ENCODE assay signal across 1 cellular context in the genomic region with DNA sequence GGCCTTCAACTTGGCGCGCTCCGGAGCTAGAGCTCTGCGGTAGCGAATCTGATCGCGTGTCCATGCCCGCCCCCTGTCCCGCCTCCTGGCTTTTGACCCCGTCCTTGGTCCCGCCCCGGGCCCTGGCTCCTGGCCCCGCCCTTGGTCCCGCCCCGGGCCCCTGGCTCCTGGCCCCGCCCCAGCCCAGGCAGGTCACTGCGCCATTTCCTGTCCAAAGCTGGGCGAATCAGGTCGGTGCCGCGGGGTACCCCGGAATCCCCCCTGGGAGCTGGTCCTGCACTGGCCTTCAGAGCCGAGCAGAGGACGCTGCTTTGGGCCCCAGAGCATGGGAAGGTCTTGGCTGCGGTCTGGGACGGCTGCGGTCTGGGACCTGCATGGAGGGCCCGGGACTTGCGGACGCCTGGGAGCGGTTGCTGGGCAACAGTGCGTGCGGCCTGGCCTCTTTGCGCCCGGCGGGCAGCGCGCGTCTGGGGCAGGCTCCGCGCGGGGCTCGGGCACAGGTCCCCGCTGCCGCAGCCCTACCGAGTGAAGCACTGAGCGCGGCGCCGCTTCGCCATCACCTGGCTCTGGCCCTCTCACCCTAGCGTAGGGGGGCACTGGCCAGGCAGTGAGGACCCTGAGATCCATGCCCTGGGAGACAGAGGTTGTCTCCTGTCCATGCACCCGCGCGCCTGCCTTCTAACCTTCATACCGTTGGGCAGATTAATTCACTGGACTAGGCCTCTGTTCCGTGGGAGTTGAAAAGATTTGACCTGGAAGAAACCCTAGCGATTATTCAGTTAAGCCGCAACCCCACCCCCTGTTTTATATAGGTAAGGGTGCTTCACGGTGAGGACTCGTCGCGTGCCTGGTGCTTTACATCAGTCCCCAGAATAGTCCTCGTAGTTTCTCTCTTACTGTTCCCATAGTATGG.
TF ChIP-seq lines count a peak whose summit lies in the region.

Gene TTC12, plus strand, starts transcription at position 195 of the 913 bp plus-strand sequence. CDS start 1,675 bp downstream, outside the sequence.

TF ChIP-seq in GM12878, 131 proteins besides CTCF, POLR2A, EP300 and RAD21 (continued from another document and continues in another):
- TF ChIP-seq, protein P1, sequence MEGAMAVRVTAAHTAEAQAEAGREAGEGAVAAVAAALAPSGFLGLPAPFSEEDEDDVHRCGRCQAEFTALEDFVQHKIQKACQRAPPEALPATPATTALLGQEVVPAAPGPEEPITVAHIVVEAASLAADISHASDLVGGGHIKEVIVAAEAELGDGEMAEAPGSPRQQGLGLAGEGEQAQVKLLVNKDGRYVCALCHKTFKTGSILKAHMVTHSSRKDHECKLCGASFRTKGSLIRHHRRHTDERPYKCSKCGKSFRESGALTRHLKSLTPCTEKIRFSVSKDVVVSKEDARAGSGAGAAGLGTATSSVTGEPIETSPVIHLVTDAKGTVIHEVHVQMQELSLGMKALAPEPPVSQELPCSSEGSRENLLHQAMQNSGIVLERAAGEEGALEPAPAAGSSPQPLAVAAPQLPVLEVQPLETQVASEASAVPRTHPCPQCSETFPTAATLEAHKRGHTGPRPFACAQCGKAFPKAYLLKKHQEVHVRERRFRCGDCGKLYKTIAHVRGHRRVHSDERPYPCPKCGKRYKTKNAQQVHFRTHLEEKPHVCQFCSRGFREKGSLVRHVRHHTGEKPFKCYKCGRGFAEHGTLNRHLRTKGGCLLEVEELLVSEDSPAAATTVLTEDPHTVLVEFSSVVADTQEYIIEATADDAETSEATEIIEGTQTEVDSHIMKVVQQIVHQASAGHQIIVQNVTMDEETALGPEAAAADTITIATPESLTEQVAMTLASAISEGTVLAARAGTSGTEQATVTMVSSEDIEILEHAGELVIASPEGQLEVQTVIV (IDR thresholded peaks at IDR 0.05; ENCODE audit: borderline replicate concordance, partially characterized antibody), result no peak
- peak; percentile 23; the same call in 1 of the 2 replicates for TF ChIP-seq CREM (IDR thresholded peaks at IDR 0.05; ENCODE audit: low read depth)
- no peak for TF ChIP-seq HCFC1 (IDR thresholded peaks at IDR 0.05; ENCODE audit: low read length)
- TF ChIP-seq CBX3 (IDR thresholded peaks at IDR 0.05; ENCODE audit: borderline replicate concordance, low read depth), result no peak
- TF ChIP-seq CHD1 (IDR thresholded peaks at IDR 0.05; ENCODE audit: low read depth, low read length), result no peak
- TF ChIP-seq RB1 (IDR thresholded peaks at IDR 0.05; ENCODE audit: borderline replicate concordance), result no peak
- TF ChIP-seq NR2F1 (conservative IDR thresholded peaks at IDR 0.05), result peak; percentile 70
- TF ChIP-seq CBFB (IDR thresholded peaks at IDR 0.05; ENCODE audit: low read depth), result peak; percentile 29; the same call in 1 of the 2 replicates
- TF ChIP-seq RCOR1 (conservative IDR thresholded peaks at IDR 0.05; ENCODE audit: low read depth, low read length), result no peak
- TF ChIP-seq FOXM1 (IDR thresholded peaks at IDR 0.05; ENCODE audit: low read depth, low read length), result no peak
- TF ChIP-seq NFXL1 (IDR thresholded peaks at IDR 0.05; ENCODE audit: borderline replicate concordance), result no peak
- TF ChIP-seq MTA2 (IDR thresholded peaks at IDR 0.05; ENCODE audit: low read depth), result peak; percentile 22
- peak; percentile 21; the same call in 1 of the 2 replicates for TF ChIP-seq IRF4 (IDR thresholded peaks at IDR 0.05; ENCODE audit: low read depth, low read length)
- TF ChIP-seq, protein P2, sequence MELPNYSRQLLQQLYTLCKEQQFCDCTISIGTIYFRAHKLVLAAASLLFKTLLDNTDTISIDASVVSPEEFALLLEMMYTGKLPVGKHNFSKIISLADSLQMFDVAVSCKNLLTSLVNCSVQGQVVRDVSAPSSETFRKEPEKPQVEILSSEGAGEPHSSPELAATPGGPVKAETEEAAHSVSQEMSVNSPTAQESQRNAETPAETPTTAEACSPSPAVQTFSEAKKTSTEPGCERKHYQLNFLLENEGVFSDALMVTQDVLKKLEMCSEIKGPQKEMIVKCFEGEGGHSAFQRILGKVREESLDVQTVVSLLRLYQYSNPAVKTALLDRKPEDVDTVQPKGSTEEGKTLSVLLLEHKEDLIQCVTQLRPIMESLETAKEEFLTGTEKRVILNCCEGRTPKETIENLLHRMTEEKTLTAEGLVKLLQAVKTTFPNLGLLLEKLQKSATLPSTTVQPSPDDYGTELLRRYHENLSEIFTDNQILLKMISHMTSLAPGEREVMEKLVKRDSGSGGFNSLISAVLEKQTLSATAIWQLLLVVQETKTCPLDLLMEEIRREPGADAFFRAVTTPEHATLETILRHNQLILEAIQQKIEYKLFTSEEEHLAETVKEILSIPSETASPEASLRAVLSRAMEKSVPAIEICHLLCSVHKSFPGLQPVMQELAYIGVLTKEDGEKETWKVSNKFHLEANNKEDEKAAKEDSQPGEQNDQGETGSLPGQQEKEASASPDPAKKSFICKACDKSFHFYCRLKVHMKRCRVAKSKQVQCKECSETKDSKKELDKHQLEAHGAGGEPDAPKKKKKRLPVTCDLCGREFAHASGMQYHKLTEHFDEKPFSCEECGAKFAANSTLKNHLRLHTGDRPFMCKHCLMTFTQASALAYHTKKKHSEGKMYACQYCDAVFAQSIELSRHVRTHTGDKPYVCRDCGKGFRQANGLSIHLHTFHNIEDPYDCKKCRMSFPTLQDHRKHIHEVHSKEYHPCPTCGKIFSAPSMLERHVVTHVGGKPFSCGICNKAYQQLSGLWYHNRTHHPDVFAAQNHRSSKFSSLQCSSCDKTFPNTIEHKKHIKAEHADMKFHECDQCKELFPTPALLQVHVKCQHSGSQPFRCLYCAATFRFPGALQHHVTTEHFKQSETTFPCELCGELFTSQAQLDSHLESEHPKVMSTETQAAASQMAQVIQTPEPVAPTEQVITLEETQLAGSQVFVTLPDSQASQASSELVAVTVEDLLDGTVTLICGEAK (IDR thresholded peaks at IDR 0.05; ENCODE audit: borderline replicate concordance), result no peak; the same call in 1 of the 2 replicates
- no peak for TF ChIP-seq HSF1 (IDR thresholded peaks at IDR 0.05; ENCODE audit: low read depth, low read length)
- TF ChIP-seq, protein P3, sequence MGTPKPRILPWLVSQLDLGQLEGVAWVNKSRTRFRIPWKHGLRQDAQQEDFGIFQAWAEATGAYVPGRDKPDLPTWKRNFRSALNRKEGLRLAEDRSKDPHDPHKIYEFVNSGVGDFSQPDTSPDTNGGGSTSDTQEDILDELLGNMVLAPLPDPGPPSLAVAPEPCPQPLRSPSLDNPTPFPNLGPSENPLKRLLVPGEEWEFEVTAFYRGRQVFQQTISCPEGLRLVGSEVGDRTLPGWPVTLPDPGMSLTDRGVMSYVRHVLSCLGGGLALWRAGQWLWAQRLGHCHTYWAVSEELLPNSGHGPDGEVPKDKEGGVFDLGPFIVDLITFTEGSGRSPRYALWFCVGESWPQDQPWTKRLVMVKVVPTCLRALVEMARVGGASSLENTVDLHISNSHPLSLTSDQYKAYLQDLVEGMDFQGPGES (IDR thresholded peaks at IDR 0.05), result no peak
- TF ChIP-seq MLLT1 (IDR thresholded peaks at IDR 0.05), result peak; percentile 90
- 0 out of 2 replicates have a peak, but pooled peaks have one; percentile 43 for TF ChIP-seq POLR2AphosphoS2 (IDR thresholded peaks at IDR 0.05; ENCODE audit: low read depth, low read length)
- peak; percentile 62 for TF ChIP-seq RELA (IDR thresholded peaks at IDR 0.05; ENCODE audit: borderline replicate concordance, partially characterized antibody)
- TF ChIP-seq ZNF687 (IDR thresholded peaks at IDR 0.05), result no peak
- no peak for TF ChIP-seq NBN (IDR thresholded peaks at IDR 0.05)
- TF ChIP-seq SREBF1 (IDR thresholded peaks at IDR 0.05; ENCODE audit: low read length), result no peak
- TF ChIP-seq KAT2A (conservative IDR thresholded peaks at IDR 0.05; ENCODE audit: control insufficient read depth, low read depth, low read length), result no peak
- no peak for TF ChIP-seq MYC (IDR thresholded peaks at IDR 0.05; ENCODE audit: insufficient read depth, insufficient read length, insufficient replicate concordance, low read length, severe bottlenecking)
- no peak for TF ChIP-seq TARDBP (IDR thresholded peaks at IDR 0.05; ENCODE audit: borderline replicate concordance)
- no peak for TF ChIP-seq CBX5 (IDR thresholded peaks at IDR 0.05; ENCODE audit: low read depth)
- no peak for TF ChIP-seq CUX1 (IDR thresholded peaks at IDR 0.05; ENCODE audit: insufficient replicate concordance, low read depth, low read length)
- peak; percentile 47; the same call in 1 of the 2 replicates for TF ChIP-seq HDGF (IDR thresholded peaks at IDR 0.05)
- no peak for TF ChIP-seq ESRRA (IDR thresholded peaks at IDR 0.05; ENCODE audit: low read length)
- TF ChIP-seq SPI1 (IDR thresholded peaks at IDR 0.05; ENCODE audit: borderline replicate concordance, insufficient read depth, low read depth, low read length), result no peak
- TF ChIP-seq BHLHE40 (IDR thresholded peaks at IDR 0.05; ENCODE audit: borderline replicate concordance in 1 of 2, low read depth in 2 of 2, low read length in 1 of 2), result peak; percentile 49 to 50; a peak in 3 of 4 replicates
- no peak for TF ChIP-seq SUZ12 (IDR thresholded peaks at IDR 0.05; ENCODE audit: unreplicated experiment)
- TF ChIP-seq SMARCA5 (IDR thresholded peaks at IDR 0.05), result no peak
